In the genomic region with DNA sequence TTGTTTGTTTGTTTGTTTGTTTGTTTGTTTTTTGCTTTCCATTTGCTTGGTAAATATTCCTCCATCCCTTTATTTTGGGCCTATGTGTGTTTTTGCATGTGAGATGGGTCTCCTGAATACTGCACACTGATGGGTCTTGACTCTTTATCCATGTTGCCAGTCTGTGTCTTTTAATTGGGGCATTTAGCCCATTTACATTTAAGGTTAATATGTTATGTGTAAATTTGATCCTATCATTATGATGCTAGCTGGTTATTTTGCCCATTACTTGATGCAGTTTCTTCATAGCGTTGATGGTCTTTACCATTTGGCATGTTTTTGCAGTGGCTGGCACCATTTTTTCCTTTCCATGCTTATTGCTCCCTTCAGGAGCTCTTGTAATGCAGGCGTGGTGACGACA, we compare ENCODE assay signal across 9 cellular contexts. TPM values are rescaled to one million over a fixed set of nuclear protein-coding genes. Genes with fewer than 3 reads are reported as not detected.
"Had no signal": no experiment of that assay in that cellular context is flagged by ENCODE, and none has a peak within 500 bp of the region (broad histone marks: within the 10 kb centered on the region; RNA-seq: fewer than 3 reads in every experiment).

No MANE protein-coding gene starts in this region.

RNA-seq across cellular contexts. Expression of a gene that starts 16.4 kb away (rescaled TPM):
- total RNA-seq: PC-9, Peyer's patch, Right ventricle myocardium inferior, Right ventricle myocardium superior, RPMI7951, SJCRH30, SJSA1, SK-MEL-5 had no signal
- polyA plus RNA-seq: SK-N-SH had no signal

RNA-seq across cellular contexts. Expression of a gene that starts 42.2 kb away (rescaled TPM):
- total RNA-seq: RPMI7951, SJCRH30, SJSA1, SK-MEL-5 had no signal
- polyA plus RNA-seq: SK-N-SH had no signal
